8 cellular contexts compared by ENCODE assay signal in genomic region chr16:29819506-29819905, GRCh38. TPM values are rescaled to one million over a fixed set of nuclear protein-coding genes. Genes with fewer than 3 reads are reported as not detected.
DNase-seq lines count a peak whose midpoint lies in the region; ATAC-seq, FAIRE-seq and TF ChIP-seq lines count a peak whose summit lies in the region.

No MANE protein-coding gene starts in this region.

- SMC1A ChIA-PET in GM12878 (lab: Charles Lee; ENCODE audit: uncharacterized antibody, unreplicated experiment) = interaction anchor here (0.5 to 7.8 kb wide), 4 partner anchors 10 to 128 kb away, joined by 3 to 48 read pairs (median 6); no protein-coding TSS in a partner anchor

- no peak overlapping the region for H2AFZ ChIP-seq in GM12878 (ENCODE audit: control insufficient read depth, low read depth, low read length)

- in situ Hi-C loops in ACHN (cut with HindIII; ENCODE audit: low pct_ligation_motif_present, low pct_unique_long_range_greater_than_20kb, low sequenced_read_pairs) = no loop called here
- in situ Hi-C loops in GM12878 (cut with MboI) = loop anchor here (5.0 kb wide), 1 partner anchor 217 kb away; no protein-coding TSS in a partner anchor

- CTCF ChIA-PET in GM12878 (lab: Yijun Ruan, JAX) = interaction anchor here (0.9 to 8.3 kb wide), 8 partner anchors 10 to 213 kb away, joined by 3 to 99 read pairs (median 4); partner anchors contain the start of gene KIF22

- DNase-seq in ACHN = peak; percentile 30
- DNase-seq in HFF-Myc (ENCODE audit: extremely low read depth, low read depth) = no peak
- DNase-seq in GM12878 (ENCODE audit: low read depth, low spot score) = no peak
- DNase-seq in omental fat pad (ENCODE audit: low spot score) = no peak
- no peak for DNase-seq in HUDEP-2 (lab: John Stamatoyannopoulos, UW; ENCODE audit: unreplicated experiment in 76 of 76)
- DNase-seq in NCI-H1048 (lab: John Stamatoyannopoulos, UW) = no peak
- no peak for DNase-seq in hippocampal formation (lab: John Stamatoyannopoulos, UW)

- TF ChIP-seq CTCF in HFF-Myc (IDR thresholded peaks at IDR 0.05; ENCODE audit: low read depth, low read length, missing control alignments) (peak; percentile 29), GM12878 (IDR thresholded peaks at IDR 0.05 in 2 of 3, conservative IDR thresholded peaks at IDR 0.05 in 1 of 3; ENCODE audit: control insufficient read depth in 2 of 3, extremely low read depth in 1 of 3, insufficient read depth in 1 of 3, low read depth in 3 of 3, low read length in 3 of 3) (no peak), omental fat pad (IDR thresholded peaks at IDR 0.05) (no peak)

- 82% methylated on average over 15 of the region's 15 CpGs for WGBS in GM12878 (ENCODE audit: insufficient coverage, insufficient replicate concordance, low lambda C conversion rate, missing lambda C conversion rate)

- POLR2A ChIA-PET in GM12878 (lab: Charles Lee) = interaction anchor here (0.6 to 5.5 kb wide), 8 partner anchors 8 to 173 kb away, joined by 4 to 40 read pairs (median 5); partner anchors contain the start of genes C16orf54, MAZ and PRRT2

- H3K27me3 ChIP-seq in GM12878 (replicated peaks in 1 of 2; ENCODE audit: control insufficient read depth in 2 of 2, insufficient read depth in 2 of 2, low read length in 1 of 2) (no peaks in the 10 kb centered on the region), mucosa of rectum (ENCODE audit: control insufficient read depth in 2 of 2, insufficient read depth in 2 of 2, low read length in 2 of 2) (no peaks in the 10 kb centered on the region)

- intact Hi-C loops in GM12878 (cut with micrococcal nuclease; ENCODE audit: unreplicated experiment) = loop anchor here (5.0 kb wide), 1 partner anchor 203 kb away; the partner anchor contains the start of gene C16orf92

- no peak for TF ChIP-seq EP300 in GM12878 (IDR thresholded peaks at IDR 0.05; ENCODE audit: borderline replicate concordance in 1 of 2, control insufficient read depth in 1 of 2, low read depth in 2 of 2, low read length in 2 of 2)

- no peak for FAIRE-seq in GM12878 (lab: Jason Lieb, UNC)

- H3K4me2 ChIP-seq in GM12878 (ENCODE audit: control insufficient read depth, insufficient read depth) = peak overlapping the region; percentile 96

- H3K27ac ChIP-seq in GM12878 (ENCODE audit: control insufficient read depth, insufficient read depth) (0 out of 2 replicates have a peak overlapping the region, but pooled peaks have one; percentile 91), mucosa of rectum (ENCODE audit: low read depth in 2 of 2, low read length in 2 of 2) (peak overlapping the region; percentile 96)

- H3K9me3 ChIP-seq in GM12878 (replicated peaks; ENCODE audit: control insufficient read depth, insufficient read depth, low read length) (no peaks in the 10 kb centered on the region), mucosa of rectum (ENCODE audit: control insufficient read depth in 2 of 2, low read length in 2 of 2) (no peaks in the 10 kb centered on the region)

- no peak for ATAC-seq in GM12878
- no peak for ATAC-seq in omental fat pad (ENCODE audit: low FRiP score)

- H3K4me3 ChIP-seq in HFF-Myc (replicated peaks; ENCODE audit: low read depth, low read length) = peak overlapping the region; percentile 55
- peak overlapping the region; percentile 94 for H3K4me3 ChIP-seq in GM12878
- H3K4me3 ChIP-seq in mucosa of rectum (ENCODE audit: low read length in 2 of 2) = peak overlapping the region; percentile 78 to 96

- peaks cover 17% of the 10 kb centered on the region for H3K4me1 ChIP-seq in GM12878 (ENCODE audit: control insufficient read depth, insufficient read depth, low read length)
- peaks cover 58 to 59% of the 10 kb centered on the region in 2 donors for H3K4me1 ChIP-seq in mucosa of rectum (ENCODE audit: control insufficient read depth in 2 of 2, insufficient read depth in 2 of 2, low read length in 2 of 2)

- no peak for TF ChIP-seq RAD21 in GM12878 (IDR thresholded peaks at IDR 0.05; ENCODE audit: insufficient read depth, low read depth, low read length)

- BruUV-seq in GM12878 (replicated peaks; lab: Mats Ljungman, UMichigan) = no TSS peak

- H3K79me2 ChIP-seq in GM12878 (ENCODE audit: control insufficient read depth, insufficient read depth, low read length) = peaks cover 54% of the 10 kb centered on the region

- peak overlapping the region; percentile 91; the same call in 1 of the 2 replicates for H3K9ac ChIP-seq in GM12878 (ENCODE audit: control insufficient read depth, insufficient read depth, low read length)
- peak overlapping the region; percentile 85 to 92 for H3K9ac ChIP-seq in mucosa of rectum (ENCODE audit: low read depth in 1 of 2, low read length in 2 of 2)

- RAD21 ChIA-PET in GM12878 (lab: Charles Lee; ENCODE audit: unreplicated experiment) = interaction anchor here (1.1 to 7.9 kb wide), 5 partner anchors 8 to 65 kb away, joined by 3 to 51 read pairs (median 4); no protein-coding TSS in a partner anchor

- no peaks in the 10 kb centered on the region for H4K20me1 ChIP-seq in GM12878 (ENCODE audit: control insufficient read depth, insufficient read depth)

- no peak for TF ChIP-seq POLR2A in GM12878 (IDR thresholded peaks at IDR 0.05; ENCODE audit: low read depth, low read length)

- peaks cover 0 to 2% of the 10 kb centered on the region in 2 experiments; a peak in 1 of 4 replicates for H3K36me3 ChIP-seq in GM12878 (ENCODE audit: control insufficient read depth in 2 of 2, insufficient read depth in 2 of 2, low read length in 1 of 2)
- peaks cover 0 to 12% of the 10 kb centered on the region in 2 donors for H3K36me3 ChIP-seq in mucosa of rectum (ENCODE audit: control insufficient read depth in 2 of 2, insufficient read depth in 2 of 2, low read length in 2 of 2)

RNA-seq across cellular contexts. Expression of gene MVP, which starts 0.8 kb away (rescaled TPM):
- 84.4 and 84.6 TPM in 2 replicates for total RNA-seq in GM12878 (2013; cell fraction: nucleolus; rRNA removed)
- total RNA-seq in GM12878 (2014; rRNA removed) = 60.2 and 67.9 TPM in 2 replicates
- 28.1 and 28.9 TPM in 2 replicates for total RNA-seq in GM12878 (2014; rRNA removed; fragmentation: Illumina TruSeq; extraction: Trizol)
- total RNA-seq in GM12878 (2021) = 62.5 and 62.7 TPM in 2 replicates
- polyA plus RNA-seq in GM12878 (2011; ENCODE audit: low read depth) = 32.9 TPM
- polyA plus RNA-seq in GM12878 (2011; rRNA removed) = 26.8 and 74.2 TPM in 2 replicates
- polyA plus RNA-seq in GM12878 (2011; cell fraction: cytosol; rRNA removed) = 59.9 and 79.0 TPM in 2 replicates
- 152 and 155 TPM in 2 replicates for polyA plus RNA-seq in GM12878 (2011; cell fraction: nucleus; rRNA removed)
- 54.3 and 57.3 TPM in 2 replicates for polyA plus RNA-seq in GM12878 (2012)
- polyA plus RNA-seq in GM12878 (2014; fragmentation: Illumina TruSeq; extraction: Trizol) = 18.5 and 37.3 TPM in 2 replicates
- 1 to 10 TPM in 1 of 2 experiments, under 1 TPM in 1; 0.98 to 1.2 TPM for polyA plus RNA-seq in GM12878 (2014; fragmentation: Nextera tagmentation; extraction: Ambion mirVana)
- polyA plus RNA-seq in GM12878 (2014; rRNA removed) = 46.7 and 56.9 TPM in 2 replicates
- polyA plus RNA-seq in GM12878 (2016; fragmentation: Nextera tagmentation; extraction: Ambion mirVana) = 10 to 100 TPM; 63.5 to 64.6 TPM
- polyA minus RNA-seq in GM12878 (2011; rRNA and poly(A)+ RNA removed) = 183 and 191 TPM in 2 replicates
- 59.3 and 71.4 TPM in 2 replicates for polyA minus RNA-seq in GM12878 (2011; cell fraction: cytosol; rRNA and poly(A)+ RNA removed)
- polyA minus RNA-seq in GM12878 (2011; cell fraction: nucleus; rRNA and poly(A)+ RNA removed) = 47.4 and 71.8 TPM in 2 replicates
- total RNA-seq in omental fat pad = 100 to 1,000 TPM; 101 to 151 (median 129) TPM

RNA-seq across cellular contexts. Expression of gene PAGR1, which starts 3.6 kb away (rescaled TPM):
- total RNA-seq in GM12878 (2013; cell fraction: nucleolus; rRNA removed) = 18.3 and 23.4 TPM in 2 replicates
- total RNA-seq in GM12878 (2014; rRNA removed) (31.5 and 33.4 TPM in 2 replicates), GM12878 (2014; rRNA removed; fragmentation: Illumina TruSeq; extraction: Trizol) (15.0 and 19.6 TPM in 2 replicates), GM12878 (2021) (26.5 and 27.2 TPM in 2 replicates), omental fat pad (10 to 100 TPM; 15.6 to 32.9 (median 20.6) TPM)
- 8.9 TPM for polyA plus RNA-seq in GM12878 (2011; ENCODE audit: low read depth)
- polyA plus RNA-seq in GM12878 (2011; rRNA removed) (14.9 and 16.0 TPM in 2 replicates), GM12878 (2014; fragmentation: Illumina TruSeq; extraction: Trizol) (4.4 and 11.5 TPM in 2 replicates), GM12878 (2014; fragmentation: Nextera tagmentation; extraction: Ambion mirVana) (1 to 10 TPM; 1.1 to 5.5 TPM), GM12878 (2014; rRNA removed) (29.6 and 34.5 TPM in 2 replicates), GM12878 (2016; fragmentation: Nextera tagmentation; extraction: Ambion mirVana) (10 to 100 TPM; 44.6 to 57.7 TPM)
- 20.7 and 21.3 TPM in 2 replicates for polyA plus RNA-seq in GM12878 (2011; cell fraction: cytosol; rRNA removed)
- polyA plus RNA-seq in GM12878 (2011; cell fraction: nucleus; rRNA removed) = 10.5 and 13.7 TPM in 2 replicates
- polyA plus RNA-seq in GM12878 (2012) = 19.7 and 20.0 TPM in 2 replicates
- 2.5 and 5.9 TPM in 2 replicates for polyA minus RNA-seq in GM12878 (2011; rRNA and poly(A)+ RNA removed)
- polyA minus RNA-seq in GM12878 (2011; cell fraction: cytosol; rRNA and poly(A)+ RNA removed) = 5.0 and 8.2 TPM in 2 replicates
- polyA minus RNA-seq in GM12878 (2011; cell fraction: nucleus; rRNA and poly(A)+ RNA removed) = 6.3 and 9.0 TPM in 2 replicates

RNA-seq across cellular contexts. Expression of gene PRRT2, which starts 7.5 kb away (rescaled TPM):
- total RNA-seq in GM12878 (2013; cell fraction: nucleolus; rRNA removed) = 3.0 and 3.8 TPM in 2 replicates
- total RNA-seq in GM12878 (2014; rRNA removed) (not detected in 2 replicates), GM12878 (2014; rRNA removed; fragmentation: Illumina TruSeq; extraction: Trizol) (0.09 TPM in 1 of 2 replicates, not detected in the other), GM12878 (2021) (0.35 and 0.49 TPM in 2 replicates), omental fat pad (1 to 10 TPM in 2 of 4 donors, under 1 TPM in 2; 0.28 to 9.8 (median 1.0) TPM)
- polyA plus RNA-seq in GM12878 (2011; ENCODE audit: low read depth) = 0.13 TPM
- polyA plus RNA-seq in GM12878 (2011; rRNA removed) (0.10 and 0.12 TPM in 2 replicates), GM12878 (2014; fragmentation: Illumina TruSeq; extraction: Trizol) (0.16 TPM in 1 of 2 replicates, not detected in the other), GM12878 (2014; fragmentation: Nextera tagmentation; extraction: Ambion mirVana) (not detected), GM12878 (2014; rRNA removed) (0.12 and 0.22 TPM in 2 replicates), GM12878 (2016; fragmentation: Nextera tagmentation; extraction: Ambion mirVana) (under 1 TPM; 0.08 to 0.11 TPM)
- 0.12 and 0.13 TPM in 2 replicates for polyA plus RNA-seq in GM12878 (2011; cell fraction: cytosol; rRNA removed)
- polyA plus RNA-seq in GM12878 (2011; cell fraction: nucleus; rRNA removed) = 3.2 and 3.5 TPM in 2 replicates
- polyA plus RNA-seq in GM12878 (2012) = 0.63 and 0.68 TPM in 2 replicates
- polyA minus RNA-seq in GM12878 (2011; rRNA and poly(A)+ RNA removed) = 0.07 and 0.46 TPM in 2 replicates
- polyA minus RNA-seq in GM12878 (2011; cell fraction: cytosol; rRNA and poly(A)+ RNA removed) = not detected in 2 replicates
- 0.48 and 1.1 TPM in 2 replicates for polyA minus RNA-seq in GM12878 (2011; cell fraction: nucleus; rRNA and poly(A)+ RNA removed)

RNA-seq across cellular contexts. Expression of gene MAZ, which starts 13.2 kb away (rescaled TPM):
- total RNA-seq in GM12878 (2013; cell fraction: nucleolus; rRNA removed) = 33.0 and 41.7 TPM in 2 replicates
- total RNA-seq in GM12878 (2014; rRNA removed) (184 and 202 TPM in 2 replicates), GM12878 (2014; rRNA removed; fragmentation: Illumina TruSeq; extraction: Trizol) (142 and 158 TPM in 2 replicates), GM12878 (2021) (305 and 309 TPM in 2 replicates), omental fat pad (10 to 100 TPM; 38.0 to 76.9 (median 57.7) TPM)
- 63.0 TPM for polyA plus RNA-seq in GM12878 (2011; ENCODE audit: low read depth)
- polyA plus RNA-seq in GM12878 (2011; rRNA removed) (57.5 and 100 TPM in 2 replicates), GM12878 (2014; fragmentation: Illumina TruSeq; extraction: Trizol) (105 and 184 TPM in 2 replicates), GM12878 (2014; fragmentation: Nextera tagmentation; extraction: Ambion mirVana) (10 to 100 TPM; 23.9 to 31.4 TPM), GM12878 (2014; rRNA removed) (132 and 171 TPM in 2 replicates), GM12878 (2016; fragmentation: Nextera tagmentation; extraction: Ambion mirVana) (10 to 100 TPM; 45.1 to 48.9 TPM)
- 148 and 190 TPM in 2 replicates for polyA plus RNA-seq in GM12878 (2011; cell fraction: cytosol; rRNA removed)
- 285 and 333 TPM in 2 replicates for polyA plus RNA-seq in GM12878 (2011; cell fraction: nucleus; rRNA removed)
- polyA plus RNA-seq in GM12878 (2012) = 205 and 242 TPM in 2 replicates
- polyA minus RNA-seq in GM12878 (2011; rRNA and poly(A)+ RNA removed) = 250 and 328 TPM in 2 replicates
- 158 and 164 TPM in 2 replicates for polyA minus RNA-seq in GM12878 (2011; cell fraction: cytosol; rRNA and poly(A)+ RNA removed)
- 42.4 and 67.7 TPM in 2 replicates for polyA minus RNA-seq in GM12878 (2011; cell fraction: nucleus; rRNA and poly(A)+ RNA removed)

RNA-seq across cellular contexts. Expression of gene KIF22, which starts 29.0 kb away (rescaled TPM):
- total RNA-seq in GM12878 (2013; cell fraction: nucleolus; rRNA removed) = 88.5 and 96.1 TPM in 2 replicates
- total RNA-seq in GM12878 (2014; rRNA removed) (137 and 143 TPM in 2 replicates), GM12878 (2014; rRNA removed; fragmentation: Illumina TruSeq; extraction: Trizol) (92.6 and 94.3 TPM in 2 replicates), GM12878 (2021) (127 TPM in 2 replicates), omental fat pad (10 to 100 TPM in 3 of 4 donors, 1 to 10 TPM in 1; 9.2 to 25.2 (median 13.1) TPM)
- 35.8 TPM for polyA plus RNA-seq in GM12878 (2011; ENCODE audit: low read depth)
- polyA plus RNA-seq in GM12878 (2011; rRNA removed) (122 and 158 TPM in 2 replicates), GM12878 (2014; fragmentation: Illumina TruSeq; extraction: Trizol) (115 and 116 TPM in 2 replicates), GM12878 (2014; fragmentation: Nextera tagmentation; extraction: Ambion mirVana) (10 to 100 TPM in 1 of 2 experiments, 1 to 10 TPM in 1; 7.6 to 16.9 TPM), GM12878 (2014; rRNA removed) (142 and 143 TPM in 2 replicates), GM12878 (2016; fragmentation: Nextera tagmentation; extraction: Ambion mirVana) (100 to 1,000 TPM; 156 TPM)
- 173 and 186 TPM in 2 replicates for polyA plus RNA-seq in GM12878 (2011; cell fraction: cytosol; rRNA removed)
- 349 and 382 TPM in 2 replicates for polyA plus RNA-seq in GM12878 (2011; cell fraction: nucleus; rRNA removed)
- polyA plus RNA-seq in GM12878 (2012) = 59.1 and 59.2 TPM in 2 replicates
- polyA minus RNA-seq in GM12878 (2011; rRNA and poly(A)+ RNA removed) = 174 and 238 TPM in 2 replicates
- polyA minus RNA-seq in GM12878 (2011; cell fraction: cytosol; rRNA and poly(A)+ RNA removed) = 71.2 and 87.7 TPM in 2 replicates
- 141 and 193 TPM in 2 replicates for polyA minus RNA-seq in GM12878 (2011; cell fraction: nucleus; rRNA and poly(A)+ RNA removed)
